ENCODE assay signal across 21 cellular contexts in genomic region chr1:30321996-30322858, GRCh38.
"Had no signal": no experiment of that assay in that cellular context is flagged by ENCODE, and none has a peak within 500 bp of the region (broad histone marks: within the 10 kb centered on the region; RNA-seq: fewer than 3 reads in every experiment).

No MANE protein-coding gene starts in this region.

- H3K4me1 Mint-ChIP-seq: activated naive CD8-positive, alpha-beta T cell treated with anti-CD3 and anti-CD28 coated beads for 36 hours; activated T-helper 17 cell treated with anti-CD3 and anti-CD28 coated beads, Interleukin-2, amount 50 U/mL, for 72 hours; naive B cell had no signal

- H3K4me1 ChIP-seq: left ventricle myocardium inferior, tibial artery had no signal

- H3K27ac Mint-ChIP-seq: activated naive CD8-positive, alpha-beta T cell treated with anti-CD3 and anti-CD28 coated beads for 36 hours; activated T-helper 17 cell treated with anti-CD3 and anti-CD28 coated beads, Interleukin-2, amount 50 U/mL, for 72 hours had no signal

- H3K4me3 Mint-ChIP-seq: activated naive CD8-positive, alpha-beta T cell treated with anti-CD3 and anti-CD28 coated beads for 36 hours; activated T-helper 17 cell treated with anti-CD3 and anti-CD28 coated beads, Interleukin-2, amount 50 U/mL, for 72 hours; naive B cell had no signal

- H3K9me3 Mint-ChIP-seq: activated naive CD8-positive, alpha-beta T cell treated with anti-CD3 and anti-CD28 coated beads for 36 hours; activated T-helper 17 cell treated with anti-CD3 and anti-CD28 coated beads, Interleukin-2, amount 50 U/mL, for 72 hours had no signal

- ATAC-seq: activated T-helper 17 cell treated with anti-CD3 and anti-CD28 coated beads, Interleukin-2, amount 50 U/mL, for 72 hours; mucosa of descending colon; SK-N-SH treated with all-trans-retinoic acid at 6 μM for 48 hours had no signal

- H3K36me3 Mint-ChIP-seq: activated naive CD8-positive, alpha-beta T cell treated with anti-CD3 and anti-CD28 coated beads for 36 hours; naive B cell had no signal

- H3K27me3 ChIP-seq: vagina had no signal

- H3K9me3 ChIP-seq: left ventricle myocardium inferior, mucosa of descending colon, neutrophil, tibial artery, vagina had no signal

- H3K4me3 ChIP-seq: left ventricle myocardium inferior, mucosa of descending colon, tibial artery, vagina had no signal

- DNase-seq: activated CD4-positive, alpha-beta T cell treated with anti-CD3 and anti-CD28 coated beads for 48 hours; activated CD4-positive, CD25-positive, alpha-beta regulatory T cell; activated naive CD4-positive, alpha-beta T cell; activated naive CD8-positive, alpha-beta T cell treated with anti-CD3 and anti-CD28 coated beads for 36 hours; activated T-cell treated with anti-CD3 and anti-CD28 coated beads, Interleukin-2, amount 50 U/mL, for 1 hour; amygdala; left ventricle myocardium inferior; mammary epithelial cell; mucosa of descending colon; naive B cell; stimulated activated CD4-positive, alpha-beta T cell treated with anti-CD3 and anti-CD28 coated beads, Interleukin-12 subunit alpha, Interleukin-12 subunit beta, amount 100 ng/mL, for 4 hours; stimulated activated CD4-positive, alpha-beta T cell treated with anti-CD3 and anti-CD28 coated beads, Interleukin-1b, Interleukin-23, amount 100 ng/mL, for 48 hours; stimulated activated naive CD4-positive, alpha-beta T cell treated with Interleukin-2 at 50 U/mL for 16 hours; substantia nigra; T-helper 1 cell; T1000 had no signal

- H3K27ac ChIP-seq: left ventricle myocardium inferior, neutrophil, tibial artery had no signal

- H3K36me3 ChIP-seq: left ventricle myocardium inferior, neutrophil, tibial artery, vagina had no signal
